Comparison of ENCODE assay signal across 8 cellular contexts in genomic region chr17:47802341-47803022, GRCh38. TPM values are rescaled to one million over a fixed set of nuclear protein-coding genes. Genes with fewer than 3 reads are reported as not detected.
DNase-seq lines count a peak whose midpoint lies in the region; ATAC-seq, FAIRE-seq and TF ChIP-seq lines count a peak whose summit lies in the region.

No MANE protein-coding gene starts in this region.

- H3K27ac ChIP-seq in endodermal cell (ENCODE audit: low read depth, low read length) = no peak overlapping the region

- H3K27me3 ChIP-seq in BE2C (0 out of 2 replicates have a peak, but pooled peaks cover 3% of the 10 kb centered on the region), endodermal cell (ENCODE audit: control insufficient read depth, insufficient read depth, low read length, poor library complexity, severe bottlenecking) (peaks cover 21% of the 10 kb centered on the region)

- no peaks in the 10 kb centered on the region for H3K9me3 Mint-ChIP-seq in endodermal cell
- no peaks in the 10 kb centered on the region for H3K9me3 Mint-ChIP-seq in nephron

- 31 to 40% methylated on average over 8 to 9 of the region's 9 CpGs for WGBS in endodermal cell (ENCODE audit: insufficient coverage in 1 of 2, insufficient read length in 1 of 2), 2 experiments

- no peak overlapping the region for H3K9ac ChIP-seq in endodermal cell (ENCODE audit: extremely low read depth, low read length, poor library complexity, severe bottlenecking)

- H3K4me1 Mint-ChIP-seq in endodermal cell (no peaks in the 10 kb centered on the region), nephron (peaks cover 10% of the 10 kb centered on the region)

- H3K4me3 Mint-ChIP-seq in endodermal cell (no peak overlapping the region), nephron (no peak overlapping the region)

- H3K27ac Mint-ChIP-seq in endodermal cell = no peak overlapping the region
- no peak overlapping the region for H3K27ac Mint-ChIP-seq in nephron

- H3K4me3 ChIP-seq in BE2C (ENCODE audit: low read depth, low read length) (no peak overlapping the region), endodermal cell (ENCODE audit: low read length) (no peak overlapping the region)

- TF ChIP-seq CTCF in BE2C (IDR thresholded peaks at IDR 0.05; ENCODE audit: low read depth, low read length) (peak; percentile 76), endodermal cell (conservative IDR thresholded peaks at IDR 0.05) (peak; percentile 77), nephron (IDR thresholded peaks at IDR 0.05; ENCODE audit: unreplicated experiment in 3 of 3) (peak; percentile 50 to 62 (median 61))

- DNase-seq in BE2C (peak; percentile 72), H54 (ENCODE audit: insufficient read length, low spot score) (peak; percentile 82), NCI-H460 (ENCODE audit: extremely low read depth, low read depth) (peak; percentile 41), endodermal cell (peak; percentile 92), superior temporal gyrus (ENCODE audit: extremely low spot score) (peak; percentile 54)
- peak; percentile 57 to 58 for DNase-seq in activated CD4-positive, alpha-beta T cell treated with anti-CD3 and anti-CD28 coated beads, Interleukin-2, amount 50 U/mL, for 4 hours

- H3K36me3 Mint-ChIP-seq in endodermal cell (ENCODE audit: low read depth) = peaks cover 1% of the 10 kb centered on the region
- no peaks in the 10 kb centered on the region for H3K36me3 Mint-ChIP-seq in nephron (ENCODE audit: low read depth)

- no peak for TF ChIP-seq POLR2A in H54 (IDR thresholded peaks at IDR 0.05; ENCODE audit: low read depth, low read length)

- no peak for ATAC-seq in GM18858 (IDR thresholded peaks at IDR 0.05; ENCODE audit: unreplicated experiment)

- H3K27me3 Mint-ChIP-seq in endodermal cell (ENCODE audit: insufficient read depth) (peaks cover 8% of the 10 kb centered on the region), nephron (ENCODE audit: low read depth) (peaks cover 40% of the 10 kb centered on the region)

- FAIRE-seq in H54 (lab: Jason Lieb, UNC) = no peak

- H3K9me3 ChIP-seq in BE2C (no peaks in the 10 kb centered on the region), endodermal cell (ENCODE audit: control insufficient read depth, low read length) (no peaks in the 10 kb centered on the region)

- H3K36me3 ChIP-seq in BE2C = no peaks in the 10 kb centered on the region
- H3K36me3 ChIP-seq in endodermal cell (ENCODE audit: control insufficient read depth, insufficient read depth, low read length) = no peaks in the 10 kb centered on the region

- no peaks in the 10 kb centered on the region for H3K4me1 ChIP-seq in BE2C
- no peaks in the 10 kb centered on the region for H3K4me1 ChIP-seq in endodermal cell (ENCODE audit: control insufficient read depth, insufficient read depth, low read length)

RNA-seq across cellular contexts. Expression of gene OSBPL7, which starts 19.1 kb away (rescaled TPM):
- polyA plus RNA-seq in BE2C (2012; ENCODE audit: insufficient read depth, insufficient read length, low read depth) = 17.3 TPM
- total RNA-seq in NCI-H460 (2014; rRNA removed; shearing (Covaris generic)) = 2.6 and 2.9 TPM in 2 replicates
- 26.0 and 35.9 TPM in 2 replicates for polyA plus RNA-seq in NCI-H460 (2014; cell fraction: nucleus; rRNA removed)
- total RNA-seq in endodermal cell = 10 to 100 TPM; 11.4 to 15.5 TPM
- polyA plus RNA-seq in endodermal cell (2013, experiment 1 of 2) = 15.6 TPM
- 11.0 TPM for polyA plus RNA-seq in endodermal cell (2013, experiment 2 of 2)

RNA-seq across cellular contexts. Expression of gene MRPL10, which starts 28.9 kb away (rescaled TPM):
- 120 TPM for polyA plus RNA-seq in BE2C (2012; ENCODE audit: insufficient read depth, insufficient read length, low read depth)
- 70.5 and 72.8 TPM in 2 replicates for total RNA-seq in NCI-H460 (2014; rRNA removed; shearing (Covaris generic))
- polyA plus RNA-seq in NCI-H460 (2014; cell fraction: nucleus; rRNA removed) = 45.2 and 60.8 TPM in 2 replicates
- total RNA-seq in endodermal cell = 10 to 100 TPM; 56.3 to 65.3 TPM
- polyA plus RNA-seq in endodermal cell (2013, experiment 1 of 2) = 85.0 TPM
- 67.6 TPM for polyA plus RNA-seq in endodermal cell (2013, experiment 2 of 2)

RNA-seq across cellular contexts. Expression of gene LRRC46, which starts 29.0 kb away (rescaled TPM):
- 0.51 TPM for polyA plus RNA-seq in BE2C (2012; ENCODE audit: insufficient read depth, insufficient read length, low read depth)
- total RNA-seq in NCI-H460 (2014; rRNA removed; shearing (Covaris generic)) = 0.20 TPM in 1 of 2 replicates, not detected in the other
- polyA plus RNA-seq in NCI-H460 (2014; cell fraction: nucleus; rRNA removed) = 0.28 TPM in 1 of 2 replicates, not detected in the other
- under 1 TPM; 0.73 to 0.82 TPM for total RNA-seq in endodermal cell
- 1.2 TPM for polyA plus RNA-seq in endodermal cell (2013, experiment 1 of 2)
- 1.5 TPM for polyA plus RNA-seq in endodermal cell (2013, experiment 2 of 2)

RNA-seq across cellular contexts. Expression of gene SCRN2, which starts 38.6 kb away (rescaled TPM):
- 41.0 TPM for polyA plus RNA-seq in BE2C (2012; ENCODE audit: insufficient read depth, insufficient read length, low read depth)
- 24.9 and 25.6 TPM in 2 replicates for total RNA-seq in NCI-H460 (2014; rRNA removed; shearing (Covaris generic))
- polyA plus RNA-seq in NCI-H460 (2014; cell fraction: nucleus; rRNA removed) = 156 and 170 TPM in 2 replicates
- total RNA-seq in endodermal cell = 10 to 100 TPM; 54.5 to 71.9 TPM
- 50.1 TPM for polyA plus RNA-seq in endodermal cell (2013, experiment 1 of 2)
- polyA plus RNA-seq in endodermal cell (2013, experiment 2 of 2) = 44.5 TPM

RNA-seq across cellular contexts. Expression of gene SP6, which starts 48.5 kb away (rescaled TPM):
- polyA plus RNA-seq in BE2C (2012; ENCODE audit: insufficient read depth, insufficient read length, low read depth) = 0.79 TPM
- total RNA-seq in NCI-H460 (2014; rRNA removed; shearing (Covaris generic)) = 0.02 TPM in 1 of 2 replicates, not detected in the other
- not detected in 2 replicates for polyA plus RNA-seq in NCI-H460 (2014; cell fraction: nucleus; rRNA removed)
- total RNA-seq in endodermal cell = 1 to 10 TPM; 3.1 to 3.7 TPM
- polyA plus RNA-seq in endodermal cell (2013, experiment 1 of 2) = 2.6 TPM
- polyA plus RNA-seq in endodermal cell (2013, experiment 2 of 2) = 2.6 TPM

Comparison
In these comparisons a context has a peak if more than half of its experiments do, and no peak if none do; other contexts are left out.
1. DNase-seq: peak in every context shown above with its lines; median percentile 92 in endodermal cell; 82 in H54; 72 in BE2C; 58 in activated CD4-positive, alpha-beta T cell treated with anti-CD3 and anti-CD28 coated beads, Interleukin-2, amount 50 U/mL, for 4 hours; 54 in superior temporal gyrus; 41 in NCI-H460.